ENCODE assay signal across 1 cellular context in the genomic region with DNA sequence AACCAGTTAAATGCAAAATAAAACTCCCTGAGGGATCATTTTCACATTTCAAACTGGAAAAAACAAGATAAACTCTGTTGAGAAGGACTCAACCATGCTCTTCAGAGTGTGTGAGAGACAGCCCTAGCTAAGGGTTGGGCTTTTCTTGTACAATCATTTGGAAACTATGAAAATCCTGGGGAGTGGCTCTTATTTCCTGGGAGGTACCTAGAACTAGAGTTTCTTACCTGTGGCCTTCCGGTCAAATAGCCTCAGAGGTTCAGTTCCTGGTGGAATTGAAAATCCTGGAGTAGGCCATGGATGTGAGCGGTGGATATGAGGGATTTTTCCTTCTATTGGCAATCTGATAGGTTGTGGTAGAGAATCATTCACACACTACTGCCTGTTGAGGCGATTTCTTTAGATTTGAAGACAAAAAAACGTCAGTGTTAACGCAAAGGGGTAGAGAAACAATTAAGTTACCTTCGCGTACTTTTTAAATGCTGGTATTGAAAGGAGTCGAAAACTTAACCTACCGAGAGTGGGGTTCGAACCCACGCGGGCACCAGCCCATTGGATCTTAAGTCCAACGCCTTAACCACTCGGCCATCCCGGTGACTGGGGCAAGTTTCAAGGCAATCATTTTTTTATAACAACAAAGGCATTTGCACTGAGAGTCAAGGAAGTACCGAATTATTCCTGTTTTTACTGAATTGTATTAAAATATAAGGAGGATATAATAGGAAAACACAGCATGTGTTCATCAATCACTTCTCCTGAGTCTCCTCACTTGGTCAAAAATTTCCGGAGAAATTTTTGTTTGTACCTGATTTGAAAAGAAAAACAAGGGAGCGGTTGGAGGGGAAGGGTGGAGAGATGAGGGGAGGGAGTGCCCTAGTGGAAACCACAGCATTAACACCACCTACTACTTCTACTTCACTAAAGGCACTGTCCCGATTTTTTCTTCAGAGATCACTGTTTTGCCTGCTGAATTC.
A peak's percentile ranks its signal among the peaks of the same experiment; 100 is the strongest.
TF ChIP-seq lines count a peak whose summit lies in the region.

No MANE protein-coding gene starts in this region.

TF ChIP-seq in HEK293, 187 proteins besides CTCF, POLR2A, EP300 and RAD21 (continued from another document and continues in another):
- TF ChIP-seq, protein P1, sequence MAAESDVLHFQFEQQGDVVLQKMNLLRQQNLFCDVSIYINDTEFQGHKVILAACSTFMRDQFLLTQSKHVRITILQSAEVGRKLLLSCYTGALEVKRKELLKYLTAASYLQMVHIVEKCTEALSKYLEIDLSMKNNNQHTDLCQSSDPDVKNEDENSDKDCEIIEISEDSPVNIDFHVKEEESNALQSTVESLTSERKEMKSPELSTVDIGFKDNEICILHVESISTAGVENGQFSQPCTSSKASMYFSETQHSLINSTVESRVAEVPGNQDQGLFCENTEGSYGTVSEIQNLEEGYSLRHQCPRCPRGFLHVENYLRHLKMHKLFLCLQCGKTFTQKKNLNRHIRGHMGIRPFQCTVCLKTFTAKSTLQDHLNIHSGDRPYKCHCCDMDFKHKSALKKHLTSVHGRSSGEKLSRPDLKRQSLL (tag by site-specific recombination; IDR thresholded peaks at IDR 0.05): no peak
- TF ChIP-seq GLI4 (tag by site-specific recombination; IDR thresholded peaks at IDR 0.05) (no peak), ZNF623 (tag by site-specific recombination; IDR thresholded peaks at IDR 0.05) (0 out of 2 replicates have a peak, but pooled peaks have one; percentile 13), KLF16 (tag by site-specific recombination; IDR thresholded peaks at IDR 0.05) (no peak), BCL6B (tag by site-specific recombination; IDR thresholded peaks at IDR 0.05) (no peak), ZNF26 (tag by site-specific recombination; IDR thresholded peaks at IDR 0.05) (no peak), ZNF112 (tag by site-specific recombination; IDR thresholded peaks at IDR 0.05) (no peak), ZNF777 (tag by site-specific recombination; IDR thresholded peaks at IDR 0.05; ENCODE audit: borderline replicate concordance) (no peak), ZNF174 (tag by site-specific recombination; IDR thresholded peaks at IDR 0.05) (no peak), ZBTB10 (tag by site-specific recombination; IDR thresholded peaks at IDR 0.05) (no peak), ZBTB21 (tag by site-specific recombination; IDR thresholded peaks at IDR 0.05) (no peak), ZNF211 (tag by site-specific recombination; IDR thresholded peaks at IDR 0.05; ENCODE audit: low read depth) (no peak), ZNF19 (tag by site-specific recombination; IDR thresholded peaks at IDR 0.05; ENCODE audit: low read depth) (no peak), ZNF16 (tag by site-specific recombination; IDR thresholded peaks at IDR 0.05; ENCODE audit: low read depth) (no peak), ZNF324 (tag by site-specific recombination; IDR thresholded peaks at IDR 0.05) (0 out of 2 replicates have a peak, but pooled peaks have one; percentile 56), ZNF677 (tag by site-specific recombination; IDR thresholded peaks at IDR 0.05) (no peak), SALL2 (tag by site-specific recombination; IDR thresholded peaks at IDR 0.05; ENCODE audit: borderline replicate concordance) (no peak), HOXA7 (CRISPR knock-in tag; IDR thresholded peaks at IDR 0.05; ENCODE audit: borderline replicate concordance) (no peak), ZNF548 (tag by site-specific recombination; IDR thresholded peaks at IDR 0.05) (no peak), ZNF600 (tag by site-specific recombination; IDR thresholded peaks at IDR 0.05) (no peak), KLF7 (tag by site-specific recombination; IDR thresholded peaks at IDR 0.05; ENCODE audit: borderline replicate concordance) (no peak), PBX3 (CRISPR knock-in tag; IDR thresholded peaks at IDR 0.05) (no peak), REST (tag by site-specific recombination; IDR thresholded peaks at IDR 0.05) (no peak), GFI1B (tag by site-specific recombination; IDR thresholded peaks at IDR 0.05) (no peak), ZNF169 (tag by site-specific recombination; IDR thresholded peaks at IDR 0.05) (no peak), ZNF776 (tag by site-specific recombination; IDR thresholded peaks at IDR 0.05; ENCODE audit: borderline replicate concordance) (no peak), OVOL3 (tag by site-specific recombination; IDR thresholded peaks at IDR 0.05) (no peak), ZNF701 (tag by site-specific recombination; IDR thresholded peaks at IDR 0.05) (no peak), BCL11A (tag by site-specific recombination; IDR thresholded peaks at IDR 0.05; ENCODE audit: low read depth) (no peak), WT1 (tag by site-specific recombination; IDR thresholded peaks at IDR 0.05) (no peak), ZNF747 (tag by site-specific recombination; IDR thresholded peaks at IDR 0.05) (no peak), ZNF121 (tag by site-specific recombination; IDR thresholded peaks at IDR 0.05) (0 out of 2 replicates have a peak, but pooled peaks have one; percentile 17), ZNF404 (tag by site-specific recombination; IDR thresholded peaks at IDR 0.05) (no peak), GLIS1 (tag by site-specific recombination; IDR thresholded peaks at IDR 0.05) (no peak), KLF8 (tag by site-specific recombination; IDR thresholded peaks at IDR 0.05) (no peak; the same call in 1 of the 2 replicates)
- TF ChIP-seq, protein P2, sequence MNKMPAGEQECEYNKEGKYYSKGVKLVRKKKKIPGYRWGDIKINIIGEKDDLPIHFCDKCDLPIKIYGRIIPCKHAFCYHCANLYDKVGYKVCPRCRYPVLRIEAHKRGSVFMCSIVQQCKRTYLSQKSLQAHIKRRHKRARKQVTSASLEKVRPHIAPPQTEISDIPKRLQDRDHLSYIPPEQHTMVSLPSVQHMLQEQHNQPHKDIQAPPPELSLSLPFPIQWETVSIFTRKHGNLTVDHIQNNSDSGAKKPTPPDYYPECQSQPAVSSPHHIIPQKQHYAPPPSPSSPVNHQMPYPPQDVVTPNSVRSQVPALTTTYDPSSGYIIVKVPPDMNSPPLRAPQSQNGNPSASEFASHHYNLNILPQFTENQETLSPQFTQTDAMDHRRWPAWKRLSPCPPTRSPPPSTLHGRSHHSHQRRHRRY (tag by site-specific recombination; IDR thresholded peaks at IDR 0.05): no peak
- TF ChIP-seq, protein P3, sequence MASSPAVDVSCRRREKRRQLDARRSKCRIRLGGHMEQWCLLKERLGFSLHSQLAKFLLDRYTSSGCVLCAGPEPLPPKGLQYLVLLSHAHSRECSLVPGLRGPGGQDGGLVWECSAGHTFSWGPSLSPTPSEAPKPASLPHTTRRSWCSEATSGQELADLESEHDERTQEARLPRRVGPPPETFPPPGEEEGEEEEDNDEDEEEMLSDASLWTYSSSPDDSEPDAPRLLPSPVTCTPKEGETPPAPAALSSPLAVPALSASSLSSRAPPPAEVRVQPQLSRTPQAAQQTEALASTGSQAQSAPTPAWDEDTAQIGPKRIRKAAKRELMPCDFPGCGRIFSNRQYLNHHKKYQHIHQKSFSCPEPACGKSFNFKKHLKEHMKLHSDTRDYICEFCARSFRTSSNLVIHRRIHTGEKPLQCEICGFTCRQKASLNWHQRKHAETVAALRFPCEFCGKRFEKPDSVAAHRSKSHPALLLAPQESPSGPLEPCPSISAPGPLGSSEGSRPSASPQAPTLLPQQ (tag by site-specific recombination; IDR thresholded peaks at IDR 0.05): no peak
- TF ChIP-seq, protein P4, sequence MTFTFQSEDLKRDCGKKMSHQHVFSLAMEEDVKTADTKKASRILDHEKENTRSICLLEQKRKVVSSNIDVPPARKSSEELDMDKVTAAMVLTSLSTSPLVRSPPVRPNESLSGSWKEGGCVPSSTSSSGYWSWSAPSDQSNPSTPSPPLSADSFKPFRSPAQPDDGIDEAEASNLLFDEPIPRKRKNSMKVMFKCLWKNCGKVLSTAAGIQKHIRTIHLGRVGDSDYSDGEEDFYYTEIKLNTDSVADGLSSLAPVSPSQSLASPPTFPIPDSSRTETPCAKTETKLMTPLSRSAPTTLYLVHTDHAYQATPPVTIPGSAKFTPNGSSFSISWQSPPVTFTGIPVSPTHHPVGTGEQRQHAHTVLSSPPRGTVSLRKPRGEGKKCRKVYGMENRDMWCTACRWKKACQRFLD (tag by site-specific recombination; IDR thresholded peaks at IDR 0.05): no peak
